Comparison of ENCODE assay signal across 15 cellular contexts in the genomic region with DNA sequence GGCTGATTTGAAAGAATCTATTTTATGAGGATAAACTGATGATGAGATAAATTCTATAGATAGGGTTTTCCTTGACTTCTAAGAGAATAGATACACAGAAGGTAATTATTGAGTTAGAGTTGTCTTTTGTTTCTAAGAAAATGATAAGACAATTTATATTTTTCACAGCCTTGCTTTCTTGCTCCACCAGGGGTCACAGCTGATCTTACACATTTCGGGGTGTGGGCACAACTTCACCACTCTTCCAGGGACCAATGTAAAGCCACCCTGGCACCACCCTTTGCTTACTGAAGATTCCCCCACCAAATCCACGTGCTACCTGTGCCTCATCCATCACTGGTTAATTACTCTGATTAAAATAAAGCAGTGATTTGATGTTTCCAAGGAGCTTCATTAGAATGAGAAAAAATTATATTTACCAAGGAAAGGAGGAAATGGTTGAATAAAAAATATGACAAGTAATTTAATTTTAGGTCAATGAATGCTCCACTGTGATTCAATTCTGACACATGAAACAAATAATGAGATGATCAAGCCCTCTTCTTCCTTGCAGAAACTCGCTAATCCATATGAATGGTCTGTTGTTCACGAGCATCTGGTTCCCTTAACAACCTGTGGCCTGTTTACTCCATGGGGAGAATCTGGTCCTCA.
DNase-seq lines count a peak whose midpoint lies in the region; ATAC-seq and TF ChIP-seq lines count a peak whose summit lies in the region.
"Had no signal": no experiment of that assay in that cellular context is flagged by ENCODE, and none has a peak within 500 bp of the region (broad histone marks: within the 10 kb centered on the region; RNA-seq: fewer than 3 reads in every experiment).

No MANE protein-coding gene starts in this region.

- peak; percentile 33 for TF ChIP-seq CTCF in fibroblast of pulmonary artery (IDR thresholded peaks at IDR 0.05; ENCODE audit: low read length, missing control alignments)

- in situ Hi-C loops in GM23248 (cut with MboI) = no loop called here

- H3K27me3 ChIP-seq in GM23248 (replicated peaks; ENCODE audit: insufficient read depth) = no peaks in the 10 kb centered on the region

- peak overlapping the region; percentile 80; the same call in 1 of the 2 replicates for H2AFZ ChIP-seq in GM23248

- H4K20me1 ChIP-seq in GM23248 (ENCODE audit: insufficient read depth) = no peaks in the 10 kb centered on the region

- no peaks in the 10 kb centered on the region for H3K79me2 ChIP-seq in GM23248 (ENCODE audit: insufficient read depth)

- H3K9me2 ChIP-seq in GM23248 (ENCODE audit: insufficient read depth) = no peaks in the 10 kb centered on the region

- ATAC-seq in SK-N-SH treated with all-trans-retinoic acid at 6 μM for 48 hours (0 out of 3 replicates have a peak, but pooled peaks have one; percentile 3), HG02763 (IDR thresholded peaks at IDR 0.05; ENCODE audit: unreplicated experiment) (no peak)
- ATAC-seq: activated CD4-positive, alpha-beta T cell treated with anti-CD3 and anti-CD28 coated beads for 36 hours had no signal

- peak overlapping the region; percentile 95 for H3K27ac ChIP-seq in GM23248
- H3K27ac ChIP-seq in temporal lobe (ENCODE audit: low read depth, low read length) = peak overlapping the region; percentile 89

- no peaks in the 10 kb centered on the region for H3K9me3 ChIP-seq in GM23248 (ENCODE audit: low read depth)

- peaks cover 36% of the 10 kb centered on the region for H3K4me1 ChIP-seq in GM23248 (ENCODE audit: insufficient read depth)

- peaks cover 36% of the 10 kb centered on the region for H3F3A ChIP-seq in GM23248 (ENCODE audit: insufficient read depth)

- peak overlapping the region; percentile 76 for H3K9ac ChIP-seq in GM23248

- peak overlapping the region; percentile 66 for H3K4me2 ChIP-seq in GM23248 (ENCODE audit: unreplicated experiment)

- WGBS in GM23248 (ENCODE audit: low coverage in 1 of 2, low lambda C conversion rate in 2 of 2, missing lambda C conversion rate in 2 of 2), 2 experiments = 87 to 89% methylated on average over 4 of the region's 4 CpGs

- peak; percentile 38 for DNase-seq in GM23248
- DNase-seq in fibroblast of pulmonary artery (ENCODE audit: low read depth) = peak; percentile 35
- no peak for DNase-seq in epidermal melanocyte (ENCODE audit: insufficient read length, low spot score)
- DNase-seq in GDM1 (lab: John Stamatoyannopoulos, UW) = no peak
- DNase-seq in T-helper 1 cell = no peak
- DNase-seq: activated CD4-positive, alpha-beta T cell treated with anti-CD3 and anti-CD28 coated beads for 36 hours; activated naive CD4-positive, alpha-beta T cell treated with anti-CD3 and anti-CD28 coated beads, Interleukin-2, amount 50 U/mL, for 16 hours; GOT3; kidney; NCI-H510A; stimulated activated CD4-positive, alpha-beta T cell treated with anti-CD3 and anti-CD28 coated beads, Interleukin-4, amount 100 ng/mL, for 24 hours; substantia nigra had no signal

- no peaks in the 10 kb centered on the region for H3K36me3 ChIP-seq in GM23248 (ENCODE audit: low read depth)

- H3K4me3 ChIP-seq in GM23248 (no peak overlapping the region), fibroblast of pulmonary artery (replicated peaks; ENCODE audit: low read depth, low read length) (no peak overlapping the region)

TF ChIP-seq in SK-N-SH treated with all-trans-retinoic acid at 6 μM for 48 hours, 23 proteins besides CTCF, POLR2A, EP300 and RAD21:
- TF ChIP-seq OSR1 (CRISPR knock-in tag; IDR thresholded peaks at IDR 0.05) (no peak), CSDC2 (CRISPR knock-in tag; IDR thresholded peaks at IDR 0.05) (0 out of 2 replicates have a peak, but pooled peaks have one; percentile 4), TCF4 (CRISPR knock-in tag; IDR thresholded peaks at IDR 0.05; ENCODE audit: borderline replicate concordance) (no peak), ZC3H10 (CRISPR knock-in tag; IDR thresholded peaks at IDR 0.05) (peak; percentile 90), SNAI2 (CRISPR knock-in tag; IDR thresholded peaks at IDR 0.05) (no peak), PATZ1 (CRISPR knock-in tag; IDR thresholded peaks at IDR 0.05; ENCODE audit: borderline replicate concordance) (peak; percentile 62; the same call in 1 of the 2 replicates), ISL1 (CRISPR knock-in tag; IDR thresholded peaks at IDR 0.05) (no peak)
TF ChIP-seq in SK-N-SH treated with all-trans-retinoic acid at 6 μM for 48 hours: peak in this region for 3.

Comparison
In these comparisons a context has a peak if more than half of its experiments do, and no peak if none do; other contexts are left out.
1. DNase-seq: peak in GM23248 (single experiment) and fibroblast of pulmonary artery (single experiment); none in epidermal melanocyte (single experiment), GDM1 (single experiment) and T-helper 1 cell (0 of 5).